ENCODE assay signal across 8 cellular contexts in genomic region chr5:139689631-139690384, GRCh38. TPM values are rescaled to one million over a fixed set of nuclear protein-coding genes. Genes with fewer than 3 reads are reported as not detected.
DNase-seq lines count a peak whose midpoint lies in the region; ATAC-seq, FAIRE-seq and TF ChIP-seq lines count a peak whose summit lies in the region.

No MANE protein-coding gene starts in this region.

- TF ChIP-seq CTCF in GM12878 (IDR thresholded peaks at IDR 0.05 in 2 of 3, conservative IDR thresholded peaks at IDR 0.05 in 1 of 3; ENCODE audit: control insufficient read depth in 2 of 3, extremely low read depth in 1 of 3, insufficient read depth in 1 of 3, low read depth in 3 of 3, low read length in 3 of 3) (peak; percentile 61 to 83 (median 75); a peak in 5 of 6 replicates), transverse colon (IDR thresholded peaks at IDR 0.05) (peak; percentile 48 to 76 (median 65))

- CTCF ChIA-PET in GM12878 (lab: Yijun Ruan, JAX): interaction anchor here (0.5 to 10.5 kb wide), 36 partner anchors 10 to 439 kb away, joined by 3 to 335 read pairs (median 4); partner anchors contain the start of gene CXXC5

- no peaks in the 10 kb centered on the region for H3K79me2 ChIP-seq in GM12878 (ENCODE audit: control insufficient read depth, insufficient read depth, low read length)

- no peak overlapping the region for H3K4me2 ChIP-seq in GM12878 (ENCODE audit: control insufficient read depth, insufficient read depth)

- no peak overlapping the region for H2AFZ ChIP-seq in GM12878 (ENCODE audit: control insufficient read depth, low read depth, low read length)

- no peak overlapping the region for H3K9ac ChIP-seq in GM12878 (ENCODE audit: control insufficient read depth, insufficient read depth, low read length)

- no peaks in the 10 kb centered on the region for H3K9me3 ChIP-seq in GM12878 (replicated peaks; ENCODE audit: control insufficient read depth, insufficient read depth, low read length)
- H3K9me3 ChIP-seq in transverse colon: no peaks in the 10 kb centered on the region

- H3K27ac ChIP-seq in GM12878 (ENCODE audit: control insufficient read depth, insufficient read depth) (no peak overlapping the region), transverse colon (peak overlapping the region in 2 of 4 donors; percentile 11 to 29)

- ATAC-seq in GM12878: peak; percentile 77
- peak; percentile 64 for ATAC-seq in left colon
- ATAC-seq in HG02884 (IDR thresholded peaks at IDR 0.05; ENCODE audit: unreplicated experiment): no peak
- no peak for ATAC-seq in HG02610 (IDR thresholded peaks at IDR 0.05; ENCODE audit: unreplicated experiment)

- FAIRE-seq in GM12878 (lab: Jason Lieb, UNC): peak; percentile 80

- 58% methylated on average over 16 of the region's 17 CpGs for WGBS in GM12878 (ENCODE audit: insufficient coverage, insufficient replicate concordance, low lambda C conversion rate, missing lambda C conversion rate)
- 52% methylated on average over 13 of the region's 17 CpGs; no CpG with 5 or more reads in 1 of the 2 donors for WGBS in transverse colon (ENCODE audit: low coverage in 1 of 2), 2 donors

- peak; percentile 34; the same call in 1 of the 2 replicates for TF ChIP-seq EP300 in Ishikawa (IDR thresholded peaks at IDR 0.05; ENCODE audit: borderline replicate concordance)
- no peak for TF ChIP-seq EP300 in GM12878 (IDR thresholded peaks at IDR 0.05; ENCODE audit: borderline replicate concordance in 1 of 2, control insufficient read depth in 1 of 2, low read depth in 2 of 2, low read length in 2 of 2)
- TF ChIP-seq EP300 in transverse colon (IDR thresholded peaks at IDR 0.05; ENCODE audit: low read depth): no peak

- H3K27me3 ChIP-seq in GM12878 (replicated peaks in 1 of 2; ENCODE audit: control insufficient read depth in 2 of 2, insufficient read depth in 2 of 2, low read length in 1 of 2) (no peaks in the 10 kb centered on the region), transverse colon (no peaks in the 10 kb centered on the region)

- intact Hi-C loops in GM12878 (cut with micrococcal nuclease; ENCODE audit: unreplicated experiment) (loop anchor here (1.0 to 5.0 kb wide), 3 partner anchors 38 to 75 kb away; no protein-coding TSS in a partner anchor), left colon (cut with DNase I, micrococcal nuclease) (loop anchor here (5.0 kb wide), 1 partner anchor 58 kb away; no protein-coding TSS in a partner anchor), transverse colon (cut with DNase I; ENCODE audit: low total_unique reads) (loop anchor here (2.0 kb wide), 1 partner anchor 57 kb away; no protein-coding TSS in a partner anchor)

- in situ Hi-C loops in GM12878 (cut with MboI) (loop anchor here (5.0 kb wide), 1 partner anchor 58 kb away; no protein-coding TSS in a partner anchor), transverse colon (cut with MboI; ENCODE audit: low pct_ligation_motif_present in 1 of 4, low pct_unique_long_range_greater_than_20kb in 1 of 4, low sequenced_read_pairs in 3 of 4) (loop anchor here in 2 of 4 donors (10.0 kb wide), 2 partner anchors 45 to 55 kb away; partner anchors contain the start of gene CXXC5 (in 1 of the 2))

- BruUV-seq in GM12878 (replicated peaks; lab: Mats Ljungman, UMichigan): no TSS peak

- POLR2A ChIA-PET in GM12878 (lab: Charles Lee): interaction anchor here (0.7 to 4.1 kb wide), 8 partner anchors 18 to 63 kb away, joined by 3 to 44 read pairs (median 4); no protein-coding TSS in a partner anchor

- peaks cover 12% of the 10 kb centered on the region for H3K4me1 ChIP-seq in GM12878 (ENCODE audit: control insufficient read depth, insufficient read depth, low read length)
- H3K4me1 ChIP-seq in transverse colon: peaks cover 7 to 17% (median 15%) of the 10 kb centered on the region in 4 donors

- TF ChIP-seq POLR2A in GM12878 (IDR thresholded peaks at IDR 0.05; ENCODE audit: low read depth, low read length) (no peak), transverse colon (IDR thresholded peaks at IDR 0.05) (no peak)

- no peaks in the 10 kb centered on the region for H4K20me1 ChIP-seq in GM12878 (ENCODE audit: control insufficient read depth, insufficient read depth)

- DNase-seq in DMS53 treated with DMSO at 0.1 percent for 48 hours (lab: John Stamatoyannopoulos, UW; ENCODE audit: unreplicated experiment) (peak; percentile 52), GM12878 (ENCODE audit: low read depth, low spot score) (no peak), left colon (peak in 1 of 2 donors; percentile 46), transverse colon (peak; percentile 37)
- no peak for DNase-seq in stimulated activated CD4-positive, alpha-beta T cell treated with anti-CD3 and anti-CD28 coated beads, Interleukin-4, amount 100 ng/mL, for 24 hours

- SMC1A ChIA-PET in GM12878 (lab: Charles Lee; ENCODE audit: uncharacterized antibody, unreplicated experiment): interaction anchor here (0.6 to 7.7 kb wide), 25 partner anchors 12 to 268 kb away, joined by 3 to 212 read pairs (median 4); partner anchors contain the start of gene CXXC5

- TF ChIP-seq RAD21 in Ishikawa (IDR thresholded peaks at IDR 0.05; ENCODE audit: low read depth): peak; percentile 64
- peak; percentile 90 for TF ChIP-seq RAD21 in GM12878 (IDR thresholded peaks at IDR 0.05; ENCODE audit: insufficient read depth, low read depth, low read length)

- H3K4me3 ChIP-seq in GM12878 (no peak overlapping the region), transverse colon (no peak overlapping the region)

- H3K36me3 ChIP-seq in GM12878 (ENCODE audit: control insufficient read depth in 2 of 2, insufficient read depth in 2 of 2, low read length in 1 of 2) (peaks cover 1 to 4% of the 10 kb centered on the region in 2 experiments; a peak in 3 of 4 replicates), transverse colon (no peaks in the 10 kb centered on the region)

- RAD21 ChIA-PET in GM12878 (lab: Charles Lee; ENCODE audit: unreplicated experiment): interaction anchor here (0.9 to 9.2 kb wide), 28 partner anchors 11 to 266 kb away, joined by 3 to 241 read pairs (median 5); partner anchors contain the start of gene CXXC5

TF ChIP-seq in Ishikawa, 13 proteins besides CTCF, POLR2A, EP300 and RAD21:
- TF ChIP-seq CREB1 (IDR thresholded peaks at IDR 0.05; ENCODE audit: low read depth) (no peak), NFIC (IDR thresholded peaks at IDR 0.05) (0 out of 2 replicates have a peak, but pooled peaks have one; percentile 26), TEAD4 (IDR thresholded peaks at IDR 0.05) (peak; percentile 42; the same call in 1 of the 2 replicates), ZBTB7A (IDR thresholded peaks at IDR 0.05; ENCODE audit: low read depth) (peak; percentile 16; the same call in 1 of the 2 replicates), FOXM1 (IDR thresholded peaks at IDR 0.05; ENCODE audit: borderline replicate concordance, low read depth) (no peak), YY1 (IDR thresholded peaks at IDR 0.05; ENCODE audit: low read depth) (0 out of 2 replicates have a peak, but pooled peaks have one; percentile 17), TAF1 (IDR thresholded peaks at IDR 0.05; ENCODE audit: low read depth) (peak; percentile 33; the same call in 1 of the 2 replicates), MAX (IDR thresholded peaks at IDR 0.05) (peak; percentile 83), TCF12 (IDR thresholded peaks at IDR 0.05; ENCODE audit: low read depth) (0 out of 2 replicates have a peak, but pooled peaks have one; percentile 41)

TF ChIP-seq in GM12878, 131 proteins besides CTCF, POLR2A, EP300 and RAD21 (continues in another document):
- TF ChIP-seq NKRF (conservative IDR thresholded peaks at IDR 0.05): no peak
- no peak for TF ChIP-seq BMI1 (IDR thresholded peaks at IDR 0.05; ENCODE audit: borderline replicate concordance)
- 0 out of 2 replicates have a peak, but pooled peaks have one; percentile 24 for TF ChIP-seq IRF3 (IDR thresholded peaks at IDR 0.05)
- TF ChIP-seq PAX8 (IDR thresholded peaks at IDR 0.05): no peak

RNA-seq across cellular contexts. Expression of gene CXXC5, which starts 41.7 kb away (rescaled TPM):
- total RNA-seq in GM12878 (2013; cell fraction: nucleolus; rRNA removed): 37.6 and 40.4 TPM in 2 replicates
- total RNA-seq in GM12878 (2014; rRNA removed): 71.4 and 90.8 TPM in 2 replicates
- 24.9 and 26.8 TPM in 2 replicates for total RNA-seq in GM12878 (2014; rRNA removed; fragmentation: Illumina TruSeq; extraction: Trizol)
- 64.2 and 64.4 TPM in 2 replicates for total RNA-seq in GM12878 (2021)
- polyA plus RNA-seq in GM12878 (2011; ENCODE audit: low read depth): 17.9 TPM
- polyA plus RNA-seq in GM12878 (2011; rRNA removed): 55.4 and 57.5 TPM in 2 replicates
- 54.8 and 79.5 TPM in 2 replicates for polyA plus RNA-seq in GM12878 (2011; cell fraction: cytosol; rRNA removed)
- 43.4 and 55.0 TPM in 2 replicates for polyA plus RNA-seq in GM12878 (2011; cell fraction: nucleus; rRNA removed)
- 31.3 and 43.2 TPM in 2 replicates for polyA plus RNA-seq in GM12878 (2012)
- 25.6 and 36.0 TPM in 2 replicates for polyA plus RNA-seq in GM12878 (2014; fragmentation: Illumina TruSeq; extraction: Trizol)
- polyA plus RNA-seq in GM12878 (2014; fragmentation: Nextera tagmentation; extraction: Ambion mirVana): 1 to 10 TPM; 1.8 to 6.0 TPM
- 59.1 and 68.6 TPM in 2 replicates for polyA plus RNA-seq in GM12878 (2014; rRNA removed)
- polyA plus RNA-seq in GM12878 (2016; fragmentation: Nextera tagmentation; extraction: Ambion mirVana): 10 to 100 TPM; 33.8 to 45.4 TPM
- 32.3 and 76.6 TPM in 2 replicates for polyA minus RNA-seq in GM12878 (2011; rRNA and poly(A)+ RNA removed)
- 19.3 and 41.6 TPM in 2 replicates for polyA minus RNA-seq in GM12878 (2011; cell fraction: cytosol; rRNA and poly(A)+ RNA removed)
- polyA minus RNA-seq in GM12878 (2011; cell fraction: nucleus; rRNA and poly(A)+ RNA removed): 25.8 and 43.7 TPM in 2 replicates
- total RNA-seq in left colon: 10 to 100 TPM; 28.2 to 30.2 TPM
- total RNA-seq in transverse colon: 10 to 100 TPM; 26.5 to 50.7 (median 36.2) TPM

Comparison
In these comparisons a context has a peak if more than half of its experiments do, and no peak if none do; other contexts are left out.
1. DNase-seq: peak in DMS53 treated with DMSO at 0.1 percent for 48 hours (single experiment) and transverse colon (single experiment); none in GM12878 (single experiment) and stimulated activated CD4-positive, alpha-beta T cell treated with anti-CD3 and anti-CD28 coated beads, Interleukin-4, amount 100 ng/mL, for 24 hours (single experiment).
2. ATAC-seq: peak in GM12878 (single experiment) and left colon (single experiment); none in HG02884 (single experiment) and HG02610 (single experiment).